In genomic region chr20:63191400-63191799, GRCh38 we compare ENCODE assay signal across 14 cellular contexts. TPM values are rescaled to one million over a fixed set of nuclear protein-coding genes. Genes with fewer than 3 reads are reported as not detected.
DNase-seq lines count a peak whose midpoint lies in the region; TF ChIP-seq lines count a peak whose summit lies in the region.
"Had no signal": no experiment of that assay in that cellular context is flagged by ENCODE, and none has a peak within 500 bp of the region (broad histone marks: within the 10 kb centered on the region; RNA-seq: fewer than 3 reads in every experiment).

No MANE protein-coding gene starts in this region.

- H3K27ac ChIP-seq in RWPE1, result peak overlapping the region; percentile 42
- no peak overlapping the region for H3K27ac ChIP-seq in WERI-Rb-1
- H3K27ac ChIP-seq: thoracic aorta had no signal

- TF ChIP-seq CTCF in RWPE1 (conservative IDR thresholded peaks at IDR 0.05; ENCODE audit: low read depth) (no peak), GM13976 (IDR thresholded peaks at IDR 0.05; ENCODE audit: borderline replicate concordance, control extremely low read depth, extremely low read depth, insufficient read depth, missing control alignments) (no peak), WERI-Rb-1 (IDR thresholded peaks at IDR 0.05; ENCODE audit: low read depth, low read length) (no peak)

- POLR2A ChIA-PET in RWPE1 (lab: Yijun Ruan, JAX; ENCODE audit: low non-redundant PET), result interaction anchor here (0.6 kb wide), 1 partner anchor 12 kb away, joined by 3 read pairs; no protein-coding TSS in a partner anchor

- peak; percentile 53 for DNase-seq in ELR (ENCODE audit: low read depth)
- peak; percentile 81 for DNase-seq in NCI-H2029 treated with DMSO at 0.1 percent for 48 hours (lab: John Stamatoyannopoulos, UW)
- DNase-seq in RWPE1 (ENCODE audit: low spot score), result peak; percentile 96
- peak; percentile 93 for DNase-seq in mucosa of gallbladder (ENCODE audit: low spot score)
- DNase-seq in GM13976 (ENCODE audit: low spot score), result no peak
- no peak for DNase-seq in WERI-Rb-1
- DNase-seq in superior temporal gyrus (ENCODE audit: extremely low spot score), result no peak
- DNase-seq in stimulated activated CD4-positive, alpha-beta T cell treated with anti-CD3 and anti-CD28 coated beads, Interleukin-2, amount 100 ng/mL, for 24 hours, result no peak
- DNase-seq: activated T-cell treated with anti-CD3 and anti-CD28 coated beads, Interleukin-2, amount 50 U/mL, for 24 hours; immature natural killer cell; OCI-M1; stimulated activated CD4-positive, alpha-beta T cell treated with anti-CD3 and anti-CD28 coated beads, Interleukin-4, amount 100 ng/mL, for 24 hours had no signal

- in situ Hi-C loops in GM13976 (cut with MboI; ENCODE audit: low sequenced_read_pairs, unreplicated experiment), result no loop called here

- CTCF ChIA-PET in RWPE1 (lab: Yijun Ruan, JAX), result interaction anchor here (0.6 to 1.5 kb wide), 5 partner anchors 8 to 953 kb away, joined by 3 to 12 read pairs (median 3); partner anchors contain the start of gene OSBPL2

- no peaks in the 10 kb centered on the region for H3K27me3 ChIP-seq in WERI-Rb-1 (ENCODE audit: insufficient read depth, low read depth, severe bottlenecking)

- H3K4me3 ChIP-seq in WERI-Rb-1 (ENCODE audit: low read depth, low read length), result no peak overlapping the region
- H3K4me3 ChIP-seq: thoracic aorta had no signal

- H3K9me3 ChIP-seq in WERI-Rb-1 (ENCODE audit: severe bottlenecking), result no peaks in the 10 kb centered on the region
- H3K9me3 ChIP-seq: thoracic aorta had no signal

- peaks cover 16% of the 10 kb centered on the region for H3K36me3 ChIP-seq in WERI-Rb-1

RNA-seq across cellular contexts. Expression of gene YTHDF1, which starts 24.5 kb away (rescaled TPM):
- 40.8 TPM for total RNA-seq in mucosa of gallbladder

RNA-seq across cellular contexts. Expression of gene BIRC7, which starts 44.3 kb away (rescaled TPM):
- 0.14 TPM for total RNA-seq in mucosa of gallbladder
- total RNA-seq: osteocyte, thoracic aorta had no signal

Comparison
In these comparisons a context has a peak if more than half of its experiments do, and no peak if none do; other contexts are left out.
1. DNase-seq: peak in ELR (single experiment), NCI-H2029 treated with DMSO at 0.1 percent for 48 hours (single experiment), RWPE1 (single experiment) and mucosa of gallbladder (single experiment); none in GM13976 (single experiment), WERI-Rb-1 (single experiment), superior temporal gyrus (single experiment) and stimulated activated CD4-positive, alpha-beta T cell treated with anti-CD3 and anti-CD28 coated beads, Interleukin-2, amount 100 ng/mL, for 24 hours (0 of 2).